ENCODE assay signal across 1 cellular context in genomic region chr16:20329392-20330138, GRCh38.
TF ChIP-seq lines count a peak whose summit lies in the region.

No MANE protein-coding gene starts in this region.

TF ChIP-seq in K562, 482 proteins besides CTCF, POLR2A, EP300 and RAD21 (continued from another document):
- peak; percentile 77 for TF ChIP-seq TFE3 (CRISPR knock-in tag; IDR thresholded peaks at IDR 0.05)
- TF ChIP-seq RFX1 (IDR thresholded peaks at IDR 0.05) = 0 out of 2 replicates have a peak, but pooled peaks have one; percentile 7
- no peak for TF ChIP-seq BDP1 (IDR thresholded peaks at IDR 0.05; ENCODE audit: insufficient read depth, insufficient read length)
